In the genomic region with DNA sequence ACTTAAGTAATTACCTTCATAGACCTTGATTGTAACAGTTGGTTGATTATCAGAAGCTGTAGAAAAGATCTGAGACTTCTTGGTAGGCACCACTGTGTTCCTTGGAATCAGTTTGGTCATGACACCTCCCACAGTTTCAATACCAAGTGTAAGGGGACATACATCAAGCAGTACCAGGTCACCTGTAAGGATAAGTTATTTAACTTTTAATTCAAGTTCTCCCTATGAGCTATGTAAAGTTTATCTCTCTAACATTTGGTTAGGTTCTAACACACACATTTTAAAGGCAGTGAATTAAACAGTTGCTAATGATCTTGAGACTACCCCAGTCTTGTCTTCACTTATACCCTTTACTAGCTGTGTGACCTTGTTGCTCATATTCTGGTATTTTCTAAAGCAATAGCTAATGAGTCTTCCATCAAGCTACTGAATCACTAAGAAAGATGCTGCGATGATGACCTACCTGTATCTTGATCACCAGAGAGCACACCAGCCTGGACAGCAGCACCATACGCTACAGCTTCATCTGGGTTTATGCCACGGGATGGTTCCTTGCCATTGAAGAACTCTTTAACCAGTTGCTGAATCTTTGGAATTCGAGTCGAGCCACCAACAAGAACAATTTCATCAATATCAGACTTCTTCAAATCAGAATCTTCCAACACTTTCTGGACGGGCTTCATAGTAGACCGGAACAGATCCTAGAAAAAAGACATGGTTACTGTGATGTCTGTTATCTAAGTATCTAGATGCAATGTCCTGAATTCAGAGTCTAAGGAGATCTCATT, we compare ENCODE assay signal across 8 cellular contexts. TPM values are rescaled to one million over a fixed set of nuclear protein-coding genes. Genes with fewer than 3 reads are reported as not detected.
DNase-seq lines count a peak whose midpoint lies in the region; ATAC-seq and TF ChIP-seq lines count a peak whose summit lies in the region.

No MANE protein-coding gene starts in this region.

- H3F3A ChIP-seq in SU-DHL-6 (ENCODE audit: insufficient read depth), result peaks cover 66% of the 10 kb centered on the region

- TF ChIP-seq CTCF in SU-DHL-6 (IDR thresholded peaks at IDR 0.05; ENCODE audit: insufficient read depth, low read length, poor library complexity, severe bottlenecking), result no peak
- TF ChIP-seq CTCF in psoas muscle (IDR thresholded peaks at IDR 0.05), result no peak

- H4K20me1 ChIP-seq in SU-DHL-6 (ENCODE audit: low read depth, low read length), result peaks cover 22% of the 10 kb centered on the region; the same call in 1 of the 2 replicates

- no peak overlapping the region for H2AFZ ChIP-seq in SU-DHL-6 (ENCODE audit: low read depth, low read length, severe bottlenecking)

- H3K4me1 ChIP-seq in esophagus (ENCODE audit: control insufficient read depth in 2 of 2, insufficient read depth in 2 of 2, low read length in 1 of 2) (peaks cover 0 to 2% of the 10 kb centered on the region in 2 donors), psoas muscle (peaks cover 60% of the 10 kb centered on the region)

- peaks cover 34% of the 10 kb centered on the region for H3K36me3 ChIP-seq in SU-DHL-6 (ENCODE audit: low read length)
- H3K36me3 ChIP-seq in esophagus (ENCODE audit: control insufficient read depth in 2 of 2, insufficient read depth in 2 of 2, low read length in 1 of 2), result peaks cover 4% of the 10 kb centered on the region in 2 donors
- H3K36me3 ChIP-seq in psoas muscle (ENCODE audit: insufficient read depth in 1 of 2, low read depth in 1 of 2), result peaks cover 4 to 68% of the 10 kb centered on the region in 2 donors

- H3K27ac ChIP-seq in SU-DHL-6 (ENCODE audit: low read depth, low read length) (no peak overlapping the region), esophagus (ENCODE audit: low read depth in 2 of 2, low read length in 1 of 2) (no peak overlapping the region), psoas muscle (no peak overlapping the region)

- H3K4me3 ChIP-seq in SU-DHL-6 (ENCODE audit: insufficient read depth, low read length, poor library complexity, severe bottlenecking) (no peak overlapping the region), esophagus (ENCODE audit: low read depth in 1 of 2, low read length in 2 of 2) (peak overlapping the region; percentile 1 to 85), psoas muscle (peak overlapping the region; percentile 95)

- no peaks in the 10 kb centered on the region for H3K27me3 ChIP-seq in SU-DHL-6 (ENCODE audit: low read length)
- no peaks in the 10 kb centered on the region for H3K27me3 ChIP-seq in esophagus (ENCODE audit: control insufficient read depth in 1 of 2, insufficient read depth in 2 of 2, low read length in 2 of 2)
- no peaks in the 10 kb centered on the region for H3K27me3 ChIP-seq in psoas muscle (ENCODE audit: insufficient read depth in 3 of 3, low read length in 2 of 3)

- peak; percentile 18 for TF ChIP-seq POLR2A in GM18505 (IDR thresholded peaks at IDR 0.05; ENCODE audit: borderline replicate concordance, extremely low read depth, insufficient read depth, insufficient read length)

- H3K9me2 ChIP-seq in SU-DHL-6 (replicated peaks; ENCODE audit: insufficient read depth, low read length), result no peaks in the 10 kb centered on the region

- intact Hi-C loops in psoas muscle (cut with DNase I), result no loop called here

- H3K9ac ChIP-seq in SU-DHL-6 (ENCODE audit: low read length), result no peak overlapping the region

- WGBS in esophagus, 2 donors, result 76 to 84% methylated on average over 7 of the region's 7 CpGs
- 84 to 86% (median 86%) methylated on average over 7 of the region's 7 CpGs for WGBS in psoas muscle, 3 donors

- ATAC-seq in GM18505 (IDR thresholded peaks at IDR 0.05; ENCODE audit: unreplicated experiment) (no peak), psoas muscle (no peak), GM21717 (IDR thresholded peaks at IDR 0.05; ENCODE audit: unreplicated experiment) (no peak)

- DNase-seq in psoas muscle, result no peak
- no peak for DNase-seq in SK-N-DZ (ENCODE audit: low spot score)
- DNase-seq in NCI-H1092 treated with DMSO at 0.1 percent for 48 hours (lab: John Stamatoyannopoulos, UW), result no peak
- no peak for DNase-seq in middle frontal gyrus (ENCODE audit: extremely low spot score, low spot score)

- no peaks in the 10 kb centered on the region for H3K9me3 ChIP-seq in SU-DHL-6 (ENCODE audit: insufficient read depth, low read length)
- no peaks in the 10 kb centered on the region for H3K9me3 ChIP-seq in esophagus (ENCODE audit: control insufficient read depth in 2 of 2, insufficient read depth in 1 of 2, low read depth in 1 of 2, low read length in 1 of 2)
- H3K9me3 ChIP-seq in psoas muscle, result no peaks in the 10 kb centered on the region

- H3K4me2 ChIP-seq in SU-DHL-6 (ENCODE audit: low read depth, low read length, poor library complexity, severe bottlenecking), result peak overlapping the region; percentile 81

- peaks cover 42% of the 10 kb centered on the region for H3K79me2 ChIP-seq in SU-DHL-6 (ENCODE audit: insufficient read depth, low read length)

RNA-seq across cellular contexts. Expression of a gene that starts 2.8 kb away (rescaled TPM):
- polyA plus RNA-seq in esophagus (100 to 1,000 TPM in 1 of 2 donors, 10 to 100 TPM in 1; 63.8 to 138 TPM), psoas muscle (100 to 1,000 TPM in 1 of 3 donors, 10 to 100 TPM in 2; 76.7 to 179 (median 94.3) TPM)
- 100 to 1,000 TPM in 1 of 4 donors, 10 to 100 TPM in 3; 53.2 to 160 (median 84.6) TPM for total RNA-seq in psoas muscle
- polyA plus RNA-seq in SK-N-DZ (2014; cell fraction: cytosol; rRNA removed), result 18.7 and 22.6 TPM in 2 replicates
- 12.9 and 39.6 TPM in 2 replicates for polyA plus RNA-seq in SK-N-DZ (2014; cell fraction: nucleus; rRNA removed)

RNA-seq across cellular contexts. Expression of a gene that starts 23.3 kb away (rescaled TPM):
- polyA plus RNA-seq in esophagus (10 to 100 TPM in 1 of 2 donors, 1 to 10 TPM in 1; 9.9 to 10.9 TPM), psoas muscle (10 to 100 TPM in 2 of 3 donors, 1 to 10 TPM in 1; 9.7 to 26.3 (median 10.5) TPM)
- total RNA-seq in psoas muscle, result 10 to 100 TPM; 33.0 to 49.3 (median 43.1) TPM
- 24.1 and 26.5 TPM in 2 replicates for polyA plus RNA-seq in SK-N-DZ (2014; cell fraction: cytosol; rRNA removed)
- polyA plus RNA-seq in SK-N-DZ (2014; cell fraction: nucleus; rRNA removed), result 15.0 and 37.0 TPM in 2 replicates

RNA-seq across cellular contexts. Expression of a gene that starts 38.0 kb away (rescaled TPM):
- polyA plus RNA-seq in esophagus, result 10 to 100 TPM; 10.8 to 17.7 TPM
- total RNA-seq in psoas muscle, result 10 to 100 TPM in 2 of 4 donors, 1 to 10 TPM in 2; 8.8 to 12.5 (median 9.7) TPM
- polyA plus RNA-seq in psoas muscle, result 10 to 100 TPM; 15.4 to 34.5 (median 19.9) TPM
- polyA plus RNA-seq in SK-N-DZ (2014; cell fraction: cytosol; rRNA removed), result 47.1 and 47.5 TPM in 2 replicates
- polyA plus RNA-seq in SK-N-DZ (2014; cell fraction: nucleus; rRNA removed), result 26.4 and 33.9 TPM in 2 replicates

RNA-seq across cellular contexts. Expression of a gene that starts 48.7 kb away (rescaled TPM):
- 10 to 100 TPM; 17.2 to 22.7 TPM for polyA plus RNA-seq in esophagus
- 10 to 100 TPM; 51.4 to 91.6 (median 66.6) TPM for total RNA-seq in psoas muscle
- polyA plus RNA-seq in psoas muscle, result 10 to 100 TPM; 29.9 to 66.8 (median 47.3) TPM
- 44.1 and 52.9 TPM in 2 replicates for polyA plus RNA-seq in SK-N-DZ (2014; cell fraction: cytosol; rRNA removed)
- polyA plus RNA-seq in SK-N-DZ (2014; cell fraction: nucleus; rRNA removed), result 22.3 and 25.4 TPM in 2 replicates
